Comparison of ENCODE assay signal across 16 cellular contexts in the genomic region with DNA sequence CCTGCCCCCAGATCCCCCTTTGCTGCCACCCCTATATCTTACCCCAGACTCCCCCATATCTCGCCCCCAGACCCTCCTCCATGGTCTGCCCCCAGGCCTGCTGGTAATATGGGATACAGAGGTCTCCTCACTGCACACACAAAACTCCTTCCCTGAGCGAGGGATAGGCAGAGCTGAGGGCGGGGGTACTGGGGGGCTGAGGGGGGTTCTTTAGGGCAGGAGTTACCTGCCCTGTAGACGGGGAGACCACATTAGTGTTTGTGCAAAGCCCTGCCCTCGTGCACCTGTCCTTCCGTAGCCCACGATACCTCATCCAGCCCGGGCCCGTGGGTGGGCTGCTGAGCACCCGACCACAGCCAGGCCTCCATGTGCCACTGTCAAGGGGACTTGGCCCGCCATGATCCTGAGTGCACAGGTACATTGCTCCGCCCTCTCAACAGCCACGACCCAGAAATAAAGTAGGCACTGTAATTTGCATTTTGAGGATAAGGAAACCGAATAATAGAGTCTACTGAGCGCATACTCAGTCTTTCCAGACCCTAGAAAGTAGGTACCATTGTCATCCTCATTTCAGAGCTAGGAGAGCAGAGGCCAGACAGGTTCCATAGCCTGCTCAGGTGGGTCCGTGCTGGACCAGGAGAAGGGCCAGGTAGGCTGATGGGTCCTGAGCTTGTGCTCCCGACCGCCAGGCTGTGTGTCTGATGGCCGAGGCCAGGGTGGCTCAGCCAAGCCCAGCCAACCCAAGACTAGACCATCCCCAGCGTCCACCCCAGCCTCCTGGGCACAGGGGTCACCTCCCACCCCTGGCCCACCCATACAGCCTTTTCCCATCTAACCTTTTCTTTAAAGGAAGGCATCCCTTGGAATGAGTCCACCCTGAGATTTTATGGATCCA.
DNase-seq lines count a peak whose midpoint lies in the region; ATAC-seq and TF ChIP-seq lines count a peak whose summit lies in the region.
"Had no signal": no experiment of that assay in that cellular context is flagged by ENCODE, and none has a peak within 500 bp of the region (broad histone marks: within the 10 kb centered on the region; RNA-seq: fewer than 3 reads in every experiment).

No MANE protein-coding gene starts in this region.

- H3K4me3 Mint-ChIP-seq in chondrocyte (ENCODE audit: unreplicated experiment) (no peak overlapping the region), endodermal cell (no peak overlapping the region)
- H3K4me3 Mint-ChIP-seq: CD14-positive monocyte; CD8-positive, alpha-beta T cell; GM23338; H9 had no signal

- H4K91ac ChIP-seq in neuronal stem cell (ENCODE audit: low read depth, low read length, poor library complexity) = no peak overlapping the region

- no CpG with 5 or more reads among the region's 20 CpGs for WGBS in neuronal stem cell (ENCODE audit: extremely low coverage in 2 of 2, insufficient read length in 2 of 2, insufficient replicate concordance in 1 of 2), 2 donors
- 86 to 90% methylated on average over 20 of the region's 20 CpGs for WGBS in aorta, 2 donors
- 75 to 83% methylated on average over 8 to 19 of the region's 20 CpGs for WGBS in endodermal cell (ENCODE audit: insufficient coverage in 1 of 2, insufficient read length in 1 of 2), 2 experiments

- no peak for ATAC-seq in aorta (ENCODE audit: low FRiP score)
- ATAC-seq: CD8-positive, alpha-beta T cell had no signal

- no peak overlapping the region for H3K9ac ChIP-seq in neuronal stem cell (ENCODE audit: low read depth, low read length, poor library complexity)
- H3K9ac ChIP-seq in endodermal cell (ENCODE audit: extremely low read depth, low read length, poor library complexity, severe bottlenecking) = no peak overlapping the region

- H3K9me3 ChIP-seq in neuronal stem cell (replicated peaks in 1 of 2; ENCODE audit: control insufficient read depth in 2 of 2, insufficient read depth in 1 of 2, low read depth in 1 of 2, low read length in 2 of 2) = peaks cover 0 to 7% of the 10 kb centered on the region in 2 donors
- H3K9me3 ChIP-seq in aorta (ENCODE audit: control insufficient read depth, low read length) = no peaks in the 10 kb centered on the region
- H3K9me3 ChIP-seq in endodermal cell (ENCODE audit: control insufficient read depth, low read length) = peaks cover 10% of the 10 kb centered on the region

- no peaks in the 10 kb centered on the region for H3K4me1 Mint-ChIP-seq in chondrocyte (ENCODE audit: low read depth)
- no peaks in the 10 kb centered on the region for H3K4me1 Mint-ChIP-seq in endodermal cell
- H3K4me1 Mint-ChIP-seq: CD14-positive monocyte had no signal

- TF ChIP-seq CTCF in chondrocyte (IDR thresholded peaks at IDR 0.05) (no peak), endodermal cell (conservative IDR thresholded peaks at IDR 0.05) (no peak)

- H2BK120ac ChIP-seq in neuronal stem cell (ENCODE audit: low read depth, low read length) = no peak overlapping the region

- H3K14ac ChIP-seq in neuronal stem cell (ENCODE audit: low read length) = no peak overlapping the region

- H3K4me2 ChIP-seq in neuronal stem cell (ENCODE audit: insufficient read depth, low read length, poor library complexity, severe bottlenecking) = no peak overlapping the region
- H3K4me2 ChIP-seq: GM23338 had no signal

- H2BK5ac ChIP-seq in neuronal stem cell (ENCODE audit: low read length) = peak overlapping the region; percentile 28

- H4K8ac ChIP-seq in neuronal stem cell (ENCODE audit: low read depth, low read length) = no peak overlapping the region

- H3K27me3 Mint-ChIP-seq in chondrocyte (ENCODE audit: low read depth) (peaks cover 4% of the 10 kb centered on the region), endodermal cell (ENCODE audit: insufficient read depth) (no peaks in the 10 kb centered on the region)

- H3K9me3 Mint-ChIP-seq in chondrocyte (ENCODE audit: low read depth) = peaks cover 11% of the 10 kb centered on the region
- peaks cover 18% of the 10 kb centered on the region for H3K9me3 Mint-ChIP-seq in endodermal cell

- H3K23ac ChIP-seq in neuronal stem cell (ENCODE audit: low read depth, low read length, poor library complexity) = no peak overlapping the region

- H3K36me3 ChIP-seq in neuronal stem cell (replicated peaks in 1 of 2; ENCODE audit: control insufficient read depth in 2 of 2, insufficient read depth in 2 of 2, low read length in 2 of 2) (no peaks in the 10 kb centered on the region), aorta (ENCODE audit: control insufficient read depth in 1 of 2, insufficient read depth in 2 of 2, low read length in 1 of 2) (no peaks in the 10 kb centered on the region), endodermal cell (ENCODE audit: control insufficient read depth, insufficient read depth, low read length) (no peaks in the 10 kb centered on the region)

- intact Hi-C loops in aorta (cut with DNase I) = no loop called here

- peaks cover 0 to 12% (median 0%) of the 10 kb centered on the region in 3 experiments for H3K27me3 ChIP-seq in neuronal stem cell (ENCODE audit: control insufficient read depth in 3 of 3, insufficient read depth in 3 of 3, low read depth in 1 of 3, low read length in 3 of 3)
- no peaks in the 10 kb centered on the region for H3K27me3 ChIP-seq in aorta (ENCODE audit: control insufficient read depth in 1 of 2, insufficient read depth in 2 of 2, low read length in 1 of 2)
- H3K27me3 ChIP-seq in endodermal cell (ENCODE audit: control insufficient read depth, insufficient read depth, low read length, poor library complexity, severe bottlenecking) = no peaks in the 10 kb centered on the region

- H3K36me3 Mint-ChIP-seq in chondrocyte (ENCODE audit: low read depth) (peaks cover 6% of the 10 kb centered on the region), endodermal cell (ENCODE audit: low read depth) (peaks cover 6% of the 10 kb centered on the region)

- H3K18ac ChIP-seq in neuronal stem cell (ENCODE audit: low read length) = no peak overlapping the region

- no peak overlapping the region for H3K4me3 ChIP-seq in neuronal stem cell (ENCODE audit: low read length in 2 of 2)
- H3K4me3 ChIP-seq in aorta (ENCODE audit: low read length in 2 of 2) = no peak overlapping the region
- H3K4me3 ChIP-seq in endodermal cell (ENCODE audit: low read length) = no peak overlapping the region
- H3K4me3 ChIP-seq: GM23338 had no signal

- H3K27ac ChIP-seq in neuronal stem cell (replicated peaks; ENCODE audit: low read length) (no peak overlapping the region), aorta (ENCODE audit: low read depth in 1 of 2, low read length in 2 of 2) (no peak overlapping the region), endodermal cell (ENCODE audit: low read depth, low read length) (no peak overlapping the region)
- H3K27ac ChIP-seq: 22Rv1 had no signal

- H3K4ac ChIP-seq in neuronal stem cell (ENCODE audit: low read length) = no peak overlapping the region

- H3K4me1 ChIP-seq in neuronal stem cell (ENCODE audit: control insufficient read depth in 2 of 2, insufficient read depth in 1 of 2, low read depth in 1 of 2, low read length in 2 of 2) (no peaks in the 10 kb centered on the region), aorta (ENCODE audit: control insufficient read depth in 1 of 2, insufficient read depth in 2 of 2, low read length in 2 of 2) (no peaks in the 10 kb centered on the region), endodermal cell (ENCODE audit: control insufficient read depth, insufficient read depth, low read length) (no peaks in the 10 kb centered on the region)

- peak; percentile 8 for DNase-seq in activated CD8-positive, alpha-beta memory T cell treated with anti-CD3 and anti-CD28 coated beads, Interleukin-2, amount 50 U/mL, for 4 hours
- no peak for DNase-seq in activated CD8-positive, alpha-beta memory T cell treated with anti-CD3 and anti-CD28 coated beads, Interleukin-2, amount 50 U/mL, for 48 hours
- DNase-seq in chondrocyte (ENCODE audit: low spot score) = peak; percentile 74
- no peak for DNase-seq in neuronal stem cell (ENCODE audit: low spot score)
- DNase-seq in aorta = peak; percentile 26 to 40
- no peak for DNase-seq in MV-4-11 (lab: John Stamatoyannopoulos, UW)
- DNase-seq in endodermal cell = no peak
- DNase-seq: CD8-positive, alpha-beta T cell; COR-L47; DMS153; DMS79 treated with DMSO at 0.1 percent for 48 hours; EL; H9 had no signal

- no peak overlapping the region for H2BK12ac ChIP-seq in neuronal stem cell (ENCODE audit: low read length)

- no peaks in the 10 kb centered on the region for H3K79me1 ChIP-seq in neuronal stem cell (ENCODE audit: low read depth, low read length)

- H2AFZ ChIP-seq in neuronal stem cell (ENCODE audit: low read length) = no peak overlapping the region
- H2AFZ ChIP-seq: GM23338 had no signal

- H2AK5ac ChIP-seq in neuronal stem cell (ENCODE audit: low read depth, low read length) = peak overlapping the region; percentile 60

- no peak overlapping the region for H2BK15ac ChIP-seq in neuronal stem cell (ENCODE audit: low read length)

- no peak overlapping the region for H3K27ac Mint-ChIP-seq in chondrocyte (ENCODE audit: unreplicated experiment)
- no peak overlapping the region for H3K27ac Mint-ChIP-seq in endodermal cell
- H3K27ac Mint-ChIP-seq: CD14-positive monocyte; CD8-positive, alpha-beta T cell; GM23338 had no signal

Comparison
In these comparisons a context has a peak if more than half of its experiments do, and no peak if none do; other contexts are left out.
1. DNase-seq: peak in activated CD8-positive, alpha-beta memory T cell treated with anti-CD3 and anti-CD28 coated beads, Interleukin-2, amount 50 U/mL, for 4 hours (single experiment), chondrocyte (single experiment) and aorta (2 of 2); none in activated CD8-positive, alpha-beta memory T cell treated with anti-CD3 and anti-CD28 coated beads, Interleukin-2, amount 50 U/mL, for 48 hours (single experiment), neuronal stem cell (single experiment), MV-4-11 (single experiment) and endodermal cell (single experiment).